ENCODE assay signal across 1 cellular context in the genomic region with DNA sequence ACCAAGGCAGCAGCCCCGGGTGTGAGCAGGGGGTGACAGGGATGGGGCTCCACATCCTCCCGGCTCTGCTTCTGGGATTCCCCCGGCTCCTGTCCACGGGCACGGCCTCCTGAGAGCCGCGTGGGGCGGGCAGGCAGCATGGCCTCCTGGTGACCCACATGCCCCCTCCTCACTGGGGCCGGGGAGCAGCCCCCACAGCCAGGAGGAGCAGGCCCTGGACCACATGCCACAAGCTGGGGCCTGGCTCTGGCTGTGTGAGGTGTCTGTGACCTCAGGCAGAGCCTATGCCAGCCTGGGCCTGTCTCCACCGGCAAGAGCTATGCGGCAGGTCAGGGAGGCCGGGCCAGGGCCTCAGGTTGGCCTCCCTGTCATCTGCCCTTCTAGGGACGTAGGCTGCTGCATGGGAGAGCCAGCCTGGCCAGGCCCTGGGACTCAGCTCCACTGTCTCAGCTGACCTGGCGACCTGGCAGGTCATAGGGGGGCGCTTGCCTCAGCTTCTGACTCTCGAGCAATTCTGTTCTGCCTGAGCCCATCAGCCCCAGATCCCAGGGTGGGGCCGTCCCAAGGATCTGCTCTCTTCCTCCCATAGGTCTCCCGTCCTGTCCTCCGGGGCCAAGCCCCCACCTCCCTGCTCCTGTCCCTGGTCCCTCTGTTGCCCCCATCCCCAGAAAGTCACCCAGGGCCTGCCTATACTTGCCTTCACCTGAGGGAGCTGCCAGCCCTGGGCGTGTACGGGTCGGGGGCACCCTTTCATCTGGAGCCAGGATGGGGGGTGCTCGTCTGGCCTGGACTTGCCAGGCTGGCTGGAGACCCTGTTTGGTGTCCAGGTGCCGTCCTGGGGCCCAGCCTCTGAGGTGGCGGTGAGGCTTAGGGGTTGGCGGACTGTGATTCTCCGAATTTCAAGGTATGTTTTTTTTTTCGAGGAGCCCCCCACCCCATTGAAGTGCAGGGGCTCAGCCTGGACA.
TF ChIP-seq lines count a peak whose summit lies in the region.

No MANE protein-coding gene starts in this region.

TF ChIP-seq in H1, 55 proteins besides CTCF, POLR2A, EP300 and RAD21:
- TF ChIP-seq BRCA1 (IDR thresholded peaks at IDR 0.05; ENCODE audit: low read depth, low read length) (no peak), POLR2AphosphoS5 (IDR thresholded peaks at IDR 0.05; ENCODE audit: low read depth, low read length) (no peak), BCL11A (IDR thresholded peaks at IDR 0.05; ENCODE audit: low read depth in 2 of 2, low read length in 2 of 2) (no peak), MAFK (IDR thresholded peaks at IDR 0.05; ENCODE audit: low read depth, low read length) (no peak), SP1 (IDR thresholded peaks at IDR 0.05; ENCODE audit: low read depth, low read length) (no peak), KDM1A (IDR thresholded peaks at IDR 0.05; ENCODE audit: borderline replicate concordance, low read length) (no peak), NANOG (IDR thresholded peaks at IDR 0.05; ENCODE audit: insufficient read depth, low read depth, low read length, poor library complexity, severe bottlenecking) (no peak), JUND (IDR thresholded peaks at IDR 0.05; ENCODE audit: low read length) (no peak), RXRA (IDR thresholded peaks at IDR 0.05; ENCODE audit: insufficient read depth, low read depth, low read length) (no peak), GABPA (IDR thresholded peaks at IDR 0.05; ENCODE audit: borderline replicate concordance, insufficient read depth, low read length) (no peak), TAF7 (optimal IDR thresholded peaks at IDR 0.05; ENCODE audit: borderline replicate concordance, low read depth, low read length) (no peak), CBX8 (IDR thresholded peaks at IDR 0.05; ENCODE audit: borderline replicate concordance, low read depth, low read length) (no peak), SIRT6 (IDR thresholded peaks at IDR 0.05; ENCODE audit: low read length) (no peak), RBBP5 (IDR thresholded peaks at IDR 0.05; ENCODE audit: borderline replicate concordance, low read depth, low read length) (no peak), YY1 (IDR thresholded peaks at IDR 0.05; ENCODE audit: low read depth, low read length) (no peak), SRF (IDR thresholded peaks at IDR 0.05; ENCODE audit: low read depth, low read length) (no peak), HDAC2 (IDR thresholded peaks at IDR 0.05; ENCODE audit: borderline replicate concordance in 1 of 2, low read depth in 2 of 2, low read length in 2 of 2) (no peak), TAF1 (IDR thresholded peaks at IDR 0.05; ENCODE audit: low read depth, low read length) (no peak)
- TF ChIP-seq, protein P1, sequence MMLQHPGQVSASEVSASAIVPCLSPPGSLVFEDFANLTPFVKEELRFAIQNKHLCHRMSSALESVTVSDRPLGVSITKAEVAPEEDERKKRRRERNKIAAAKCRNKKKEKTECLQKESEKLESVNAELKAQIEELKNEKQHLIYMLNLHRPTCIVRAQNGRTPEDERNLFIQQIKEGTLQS (IDR thresholded peaks at IDR 0.05; ENCODE audit: insufficient read depth, low read depth, low read length) = no peak
- TF ChIP-seq, protein P2, sequence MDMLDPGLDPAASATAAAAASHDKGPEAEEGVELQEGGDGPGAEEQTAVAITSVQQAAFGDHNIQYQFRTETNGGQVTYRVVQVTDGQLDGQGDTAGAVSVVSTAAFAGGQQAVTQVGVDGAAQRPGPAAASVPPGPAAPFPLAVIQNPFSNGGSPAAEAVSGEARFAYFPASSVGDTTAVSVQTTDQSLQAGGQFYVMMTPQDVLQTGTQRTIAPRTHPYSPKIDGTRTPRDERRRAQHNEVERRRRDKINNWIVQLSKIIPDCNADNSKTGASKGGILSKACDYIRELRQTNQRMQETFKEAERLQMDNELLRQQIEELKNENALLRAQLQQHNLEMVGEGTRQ (IDR thresholded peaks at IDR 0.05; ENCODE audit: low read length) = no peak
